In the genomic region with DNA sequence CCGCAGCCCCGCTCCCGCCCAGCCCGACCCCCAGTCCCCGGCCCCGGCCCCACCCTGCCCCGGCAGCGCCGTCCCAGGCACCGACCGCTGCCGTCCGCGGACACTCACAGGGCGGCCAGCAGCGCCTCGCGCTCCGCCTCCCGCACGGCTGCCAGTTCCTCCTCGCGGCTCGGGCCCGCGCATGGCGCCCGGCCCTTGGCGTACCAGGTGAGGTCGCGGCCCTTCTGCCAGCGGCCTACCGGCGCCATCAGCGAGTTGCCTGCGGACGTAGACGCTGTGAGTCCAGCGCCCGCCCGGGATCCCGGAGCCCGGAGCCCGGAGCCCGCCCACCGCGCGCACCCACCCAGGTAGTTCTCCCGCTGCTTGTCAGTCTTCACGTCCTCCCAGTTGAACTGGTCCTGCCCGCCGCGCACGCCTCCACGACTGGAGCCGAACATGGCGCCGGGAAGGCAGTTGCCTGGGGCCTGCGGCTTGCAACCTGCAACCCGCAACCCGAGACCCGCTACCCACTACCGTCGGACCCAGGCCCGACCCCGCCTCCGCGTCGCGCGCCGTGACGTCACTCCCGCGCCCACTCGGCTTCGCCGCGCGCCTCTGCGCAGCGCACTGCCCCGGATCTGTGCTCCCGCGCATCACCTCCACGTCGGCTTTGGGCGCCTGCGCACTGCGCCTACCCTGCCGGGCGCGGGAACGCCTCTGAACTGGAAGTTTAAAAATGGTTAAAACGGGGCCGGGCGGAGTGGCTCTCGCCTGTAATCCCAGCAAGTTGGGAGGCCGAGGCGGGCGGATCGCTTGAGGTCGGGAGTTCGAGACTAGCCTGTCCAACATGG, we compare ENCODE assay signal across 1 cellular context.
TF ChIP-seq lines count a peak whose summit lies in the region.

C1orf35 (minus strand) TSS at position 535 of the 830 bp plus-strand sequence; CDS start at position 437, 98 bp downstream.

TF ChIP-seq in GM12878, 131 proteins besides CTCF, POLR2A, EP300 and RAD21 (continued from another document):
- no peak for TF ChIP-seq E2F8 (IDR thresholded peaks at IDR 0.05; ENCODE audit: low read depth, partially characterized antibody)
- TF ChIP-seq ZBED1 (IDR thresholded peaks at IDR 0.05; ENCODE audit: borderline replicate concordance) = no peak
- no peak for TF ChIP-seq KDM1A (IDR thresholded peaks at IDR 0.05; ENCODE audit: borderline replicate concordance)
- TF ChIP-seq CREM (IDR thresholded peaks at IDR 0.05; ENCODE audit: low read depth) = peak; percentile 99
- no peak for TF ChIP-seq MLLT1 (IDR thresholded peaks at IDR 0.05)
- TF ChIP-seq PKNOX1 (IDR thresholded peaks at IDR 0.05) = peak; percentile 48; the same call in 1 of the 2 replicates
- TF ChIP-seq TCF7 (IDR thresholded peaks at IDR 0.05; ENCODE audit: borderline replicate concordance) = no peak
- TF ChIP-seq POLR2AphosphoS2 (IDR thresholded peaks at IDR 0.05; ENCODE audit: low read depth, low read length) = no peak
- TF ChIP-seq SUZ12 (IDR thresholded peaks at IDR 0.05; ENCODE audit: unreplicated experiment) = no peak
- TF ChIP-seq SPI1 (IDR thresholded peaks at IDR 0.05; ENCODE audit: borderline replicate concordance, insufficient read depth, low read depth, low read length) = no peak
- no peak; the same call in 1 of the 2 replicates for TF ChIP-seq STAT1 (conservative IDR thresholded peaks at IDR 0.05)
- TF ChIP-seq NFIC (IDR thresholded peaks at IDR 0.05; ENCODE audit: low read depth, low read length) = no peak
- no peak for TF ChIP-seq JUNB (IDR thresholded peaks at IDR 0.05)
- peak; percentile 92; the same call in 1 of the 2 replicates for TF ChIP-seq ASH2L (IDR thresholded peaks at IDR 0.05; ENCODE audit: borderline replicate concordance, low read depth)
- TF ChIP-seq, protein P1, sequence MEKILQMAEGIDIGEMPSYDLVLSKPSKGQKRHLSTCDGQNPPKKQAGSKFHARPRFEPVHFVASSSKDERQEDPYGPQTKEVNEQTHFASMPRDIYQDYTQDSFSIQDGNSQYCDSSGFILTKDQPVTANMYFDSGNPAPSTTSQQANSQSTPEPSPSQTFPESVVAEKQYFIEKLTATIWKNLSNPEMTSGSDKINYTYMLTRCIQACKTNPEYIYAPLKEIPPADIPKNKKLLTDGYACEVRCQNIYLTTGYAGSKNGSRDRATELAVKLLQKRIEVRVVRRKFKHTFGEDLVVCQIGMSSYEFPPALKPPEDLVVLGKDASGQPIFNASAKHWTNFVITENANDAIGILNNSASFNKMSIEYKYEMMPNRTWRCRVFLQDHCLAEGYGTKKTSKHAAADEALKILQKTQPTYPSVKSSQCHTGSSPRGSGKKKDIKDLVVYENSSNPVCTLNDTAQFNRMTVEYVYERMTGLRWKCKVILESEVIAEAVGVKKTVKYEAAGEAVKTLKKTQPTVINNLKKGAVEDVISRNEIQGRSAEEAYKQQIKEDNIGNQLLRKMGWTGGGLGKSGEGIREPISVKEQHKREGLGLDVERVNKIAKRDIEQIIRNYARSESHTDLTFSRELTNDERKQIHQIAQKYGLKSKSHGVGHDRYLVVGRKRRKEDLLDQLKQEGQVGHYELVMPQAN (conservative IDR thresholded peaks at IDR 0.05) = peak; percentile 88
- TF ChIP-seq BACH1 (IDR thresholded peaks at IDR 0.05; ENCODE audit: borderline replicate concordance) = peak; percentile 65; the same call in 1 of the 2 replicates
- peak; percentile 95 for TF ChIP-seq NBN (IDR thresholded peaks at IDR 0.05)
- peak; percentile 99 for TF ChIP-seq NRF1 (conservative IDR thresholded peaks at IDR 0.05; ENCODE audit: low read depth, low read length)
- TF ChIP-seq FOXK2 (IDR thresholded peaks at IDR 0.05) = no peak
